In genomic region chr2:102520801-102521200, GRCh38 we compare ENCODE assay signal across 19 cellular contexts. TPM values are rescaled to one million over a fixed set of nuclear protein-coding genes. Genes with fewer than 3 reads are reported as not detected.
"Had no signal": no experiment of that assay in that cellular context is flagged by ENCODE, and none has a peak within 500 bp of the region (broad histone marks: within the 10 kb centered on the region; RNA-seq: fewer than 3 reads in every experiment).

No MANE protein-coding gene starts in this region.

- H3K27me3 ChIP-seq: ascending aorta, gastrocnemius medialis, suprapubic skin had no signal

- H3K4me1 ChIP-seq: ascending aorta, gastrocnemius medialis, suprapubic skin had no signal

- H3K27ac ChIP-seq: ascending aorta, coronary artery, gastrocnemius medialis, suprapubic skin, VCaP had no signal

- DNase-seq: activated CD4-positive, alpha-beta memory T cell treated with anti-CD3 and anti-CD28 coated beads, Interleukin-2, amount 10 ng/mL, durations not matched to agents 7 days and 5 days; activated CD4-positive, alpha-beta T cell treated with anti-CD3 and anti-CD28 coated beads for 36 hours; activated gamma-delta T cell treated with Interleukin-2 at 50 U/mL for 16 hours; activated naive CD8-positive, alpha-beta T cell treated with anti-CD3 and anti-CD28 coated beads, Interleukin-2, amount 10 ng/mL, durations not matched to agents 7 days and 5 days; activated T-cell treated with anti-CD3 and anti-CD28 coated beads, Interleukin-2, amount 50 U/mL, for 72 hours; effector CD4-positive, alpha-beta T cell; gastrocnemius medialis; mammary epithelial cell; nucleus accumbens; stimulated activated CD4-positive, alpha-beta T cell treated with anti-CD3 and anti-CD28 coated beads, Interleukin-2, amount 100 ng/mL, for 24 hours; stimulated activated naive CD4-positive, alpha-beta T cell treated with Interleukin-2 at 50 U/mL for 16 hours; T-helper 9 cell had no signal

- H3K4me3 ChIP-seq: ascending aorta, coronary artery, gastrocnemius medialis, suprapubic skin had no signal

- H3K36me3 ChIP-seq: ascending aorta, gastrocnemius medialis, suprapubic skin had no signal

- H3K9me3 ChIP-seq: ascending aorta, gastrocnemius medialis, suprapubic skin had no signal

RNA-seq across cellular contexts. Expression of gene SLC9A4, which starts 47.8 kb away (rescaled TPM):
- total RNA-seq: ascending aorta, endothelial cell of umbilical vein, gastrocnemius medialis, left lobe of liver, sciatic nerve had no signal
- polyA plus RNA-seq: endothelial cell of umbilical vein, mammary epithelial cell had no signal
